8 cellular contexts compared by ENCODE assay signal in the genomic region with DNA sequence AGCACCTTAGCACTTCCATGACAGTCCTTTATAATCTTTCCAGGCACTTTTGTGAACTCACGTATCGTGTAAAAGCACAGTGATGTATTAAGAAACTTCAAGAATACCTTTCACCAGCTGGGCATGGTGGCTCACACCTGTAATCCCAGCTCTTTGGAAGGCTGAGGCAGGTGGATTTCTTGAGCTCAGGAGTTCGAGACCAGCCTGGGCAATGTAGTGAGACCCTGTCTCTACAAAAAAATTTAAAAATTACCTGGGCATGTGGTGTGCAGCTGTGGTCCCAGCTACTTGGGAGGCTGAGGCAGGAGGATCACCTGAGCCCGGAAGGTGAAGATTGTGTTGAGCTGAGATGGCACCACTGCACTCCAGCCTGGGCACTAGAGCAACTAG. TPM values are rescaled to one million over a fixed set of nuclear protein-coding genes. Genes with fewer than 3 reads are reported as not detected.
DNase-seq lines count a peak whose midpoint lies in the region; ATAC-seq and TF ChIP-seq lines count a peak whose summit lies in the region.
"Not testable (repeated sequence)": the region's sequence is repeated elsewhere in the genome, so short reads cannot be mapped to it uniquely, and the experiment has no call there.
"Had no signal": no experiment of that assay in that cellular context is flagged by ENCODE, and none has a peak within 500 bp of the region (broad histone marks: within the 10 kb centered on the region; RNA-seq: fewer than 3 reads in every experiment).

No MANE protein-coding gene starts in this region.

- not testable (repeated sequence) for H3K27ac Mint-ChIP-seq in WTC11; endothelial cell (ENCODE audit: unreplicated experiment)
- H3K27ac Mint-ChIP-seq in activated naive CD8-positive, alpha-beta T cell treated with anti-CD3 and anti-CD28 coated beads, Interleukin-2, amount 10 ng/mL, durations not matched to agents 7 days and 5 days = peak overlapping the region; percentile 98
- peak overlapping the region; percentile 92 for H3K27ac Mint-ChIP-seq in mesothelial cell of epicardium

- not testable (repeated sequence) for H3K36me3 Mint-ChIP-seq in WTC11; activated naive CD8-positive, alpha-beta T cell treated with anti-CD3 and anti-CD28 coated beads, Interleukin-2, amount 10 ng/mL, durations not matched to agents 7 days and 5 days; endothelial cell (ENCODE audit: low read depth, unreplicated experiment)
- H3K36me3 Mint-ChIP-seq in mesothelial cell of epicardium = peaks cover 12% of the 10 kb centered on the region

- DNase-seq in WTC11 (ENCODE audit: low spot score); activated naive CD8-positive, alpha-beta T cell treated with anti-CD3 and anti-CD28 coated beads, Interleukin-2, amount 10 ng/mL, durations not matched to agents 7 days and 5 days; endothelial cell (ENCODE audit: low spot score); mesothelial cell of epicardium (ENCODE audit: low spot score in 2 of 2, unreplicated experiment in 2 of 2): not testable (repeated sequence)

- peaks cover 10% of the 10 kb centered on the region for H3K4me1 Mint-ChIP-seq in WTC11
- peaks cover 12% of the 10 kb centered on the region for H3K4me1 Mint-ChIP-seq in activated naive CD8-positive, alpha-beta T cell treated with anti-CD3 and anti-CD28 coated beads, Interleukin-2, amount 10 ng/mL, durations not matched to agents 7 days and 5 days
- peaks cover 16% of the 10 kb centered on the region for H3K4me1 Mint-ChIP-seq in endothelial cell (ENCODE audit: unreplicated experiment)
- peaks cover 14% of the 10 kb centered on the region for H3K4me1 Mint-ChIP-seq in mesothelial cell of epicardium

- peak overlapping the region; percentile 85 for H3K4me3 ChIP-seq in GM12875 (ENCODE audit: low read depth, low read length)
- peak overlapping the region in 3 of 7 experiments; percentile 86 to 94 (median 88) for H3K4me3 ChIP-seq in skin epidermis

- not testable (repeated sequence) for H3K27me3 Mint-ChIP-seq in WTC11 (ENCODE audit: low read depth); activated naive CD8-positive, alpha-beta T cell treated with anti-CD3 and anti-CD28 coated beads, Interleukin-2, amount 10 ng/mL, durations not matched to agents 7 days and 5 days; endothelial cell (ENCODE audit: unreplicated experiment); mesothelial cell of epicardium (ENCODE audit: low read depth)

- ATAC-seq in HG03159 (IDR thresholded peaks at IDR 0.05; ENCODE audit: unreplicated experiment) = peak; percentile 1
- ATAC-seq in WTC11; activated naive CD8-positive, alpha-beta T cell treated with anti-CD3 and anti-CD28 coated beads, Interleukin-2, amount 10 ng/mL, durations not matched to agents 7 days and 5 days (ENCODE audit: low read depth): not testable (repeated sequence)

- not testable (repeated sequence) for TF ChIP-seq CTCF in GM12875 (IDR thresholded peaks at IDR 0.05; ENCODE audit: borderline replicate concordance, insufficient read depth, low read depth, low read length); WTC11 (IDR thresholded peaks at IDR 0.05); endothelial cell (IDR thresholded peaks at IDR 0.05; ENCODE audit: unreplicated experiment); mesothelial cell of epicardium (IDR thresholded peaks at IDR 0.05; ENCODE audit: unreplicated experiment)

- POLR2A ChIA-PET in WTC11 (lab: Charles Lee) = not testable (repeated sequence)
- POLR2A ChIA-PET in activated naive CD8-positive, alpha-beta T cell treated with anti-CD3 and anti-CD28 coated beads, Interleukin-2, amount 10 ng/mL, durations not matched to agents 7 days and 5 days (lab: Charles Lee) = interaction anchor here (1.2 to 1.4 kb wide), 3 partner anchors 10 to 197 kb away, joined by 3 to 6 read pairs (median 6); a partner anchor contains a TSS

- not testable (repeated sequence) for H3K9me3 Mint-ChIP-seq in WTC11; activated naive CD8-positive, alpha-beta T cell treated with anti-CD3 and anti-CD28 coated beads, Interleukin-2, amount 10 ng/mL, durations not matched to agents 7 days and 5 days; endothelial cell (ENCODE audit: unreplicated experiment); mesothelial cell of epicardium

- CTCF ChIA-PET in WTC11 (lab: Charles Lee) = interaction anchor here (2.3 kb wide), 1 partner anchor 15 kb away, joined by 6 read pairs; no protein-coding TSS in a partner anchor

- H3K4me3 Mint-ChIP-seq in WTC11 (peak overlapping the region; percentile 91), endothelial cell (ENCODE audit: unreplicated experiment) (peak overlapping the region; percentile 98), mesothelial cell of epicardium (peak overlapping the region; percentile 96)
- H3K4me3 Mint-ChIP-seq in activated naive CD8-positive, alpha-beta T cell treated with anti-CD3 and anti-CD28 coated beads, Interleukin-2, amount 10 ng/mL, durations not matched to agents 7 days and 5 days = peak overlapping the region; percentile 99

- peak overlapping the region in 16 of 21 experiments; percentile 21 to 94 (median 88) for H3K27ac ChIP-seq in skin epidermis

RNA-seq across cellular contexts. Expression of a gene that starts 1.7 kb away (rescaled TPM):
- total RNA-seq in WTC11 (2021) = 6.9 to 8.6 TPM (median 7.1 TPM) in 3 replicates
- 10 to 100 TPM in 1 of 2 experiments, 1 to 10 TPM in 1; 9.9 to 10.2 TPM for total RNA-seq in activated naive CD8-positive, alpha-beta T cell treated with anti-CD3 and anti-CD28 coated beads, Interleukin-2, amount 10 ng/mL, durations not matched to agents 7 days and 5 days
- 13.6 TPM for total RNA-seq in endothelial cell (ENCODE audit: unreplicated experiment)
- total RNA-seq in mesothelial cell of epicardium = 21.6 to 27.3 TPM (median 23.0 TPM) in 3 replicates

RNA-seq across cellular contexts. Expression of a gene that starts 33.3 kb away (rescaled TPM):
- total RNA-seq in WTC11 (2021) (0.04 to 0.07 TPM (median 0.07 TPM) in 3 replicates), endothelial cell (ENCODE audit: unreplicated experiment) (0.15 TPM), mesothelial cell of epicardium (not detected in 3 replicates)
- not detected for total RNA-seq in activated naive CD8-positive, alpha-beta T cell treated with anti-CD3 and anti-CD28 coated beads, Interleukin-2, amount 10 ng/mL, durations not matched to agents 7 days and 5 days
- total RNA-seq: lower leg skin had no signal

RNA-seq across cellular contexts. Expression of a gene that starts 39.2 kb away (rescaled TPM):
- total RNA-seq in WTC11 (2021) = 15.2 to 20.7 TPM (median 19.8 TPM) in 3 replicates
- total RNA-seq in activated naive CD8-positive, alpha-beta T cell treated with anti-CD3 and anti-CD28 coated beads, Interleukin-2, amount 10 ng/mL, durations not matched to agents 7 days and 5 days = 10 to 100 TPM; 13.0 to 15.2 TPM
- total RNA-seq in endothelial cell (ENCODE audit: unreplicated experiment) = 10.4 TPM
- total RNA-seq in mesothelial cell of epicardium = 37.3 to 39.6 TPM (median 37.4 TPM) in 3 replicates

RNA-seq across cellular contexts. Expression of a gene that starts 43.3 kb away (rescaled TPM):
- total RNA-seq in WTC11 (2021) (125 to 135 TPM (median 127 TPM) in 3 replicates), endothelial cell (ENCODE audit: unreplicated experiment) (39.4 TPM), mesothelial cell of epicardium (48.2 to 49.0 TPM (median 48.7 TPM) in 3 replicates)
- total RNA-seq in activated naive CD8-positive, alpha-beta T cell treated with anti-CD3 and anti-CD28 coated beads, Interleukin-2, amount 10 ng/mL, durations not matched to agents 7 days and 5 days = 10 to 100 TPM; 47.4 to 54.7 TPM
